ENCODE assay signal across 7 cellular contexts in the genomic region with DNA sequence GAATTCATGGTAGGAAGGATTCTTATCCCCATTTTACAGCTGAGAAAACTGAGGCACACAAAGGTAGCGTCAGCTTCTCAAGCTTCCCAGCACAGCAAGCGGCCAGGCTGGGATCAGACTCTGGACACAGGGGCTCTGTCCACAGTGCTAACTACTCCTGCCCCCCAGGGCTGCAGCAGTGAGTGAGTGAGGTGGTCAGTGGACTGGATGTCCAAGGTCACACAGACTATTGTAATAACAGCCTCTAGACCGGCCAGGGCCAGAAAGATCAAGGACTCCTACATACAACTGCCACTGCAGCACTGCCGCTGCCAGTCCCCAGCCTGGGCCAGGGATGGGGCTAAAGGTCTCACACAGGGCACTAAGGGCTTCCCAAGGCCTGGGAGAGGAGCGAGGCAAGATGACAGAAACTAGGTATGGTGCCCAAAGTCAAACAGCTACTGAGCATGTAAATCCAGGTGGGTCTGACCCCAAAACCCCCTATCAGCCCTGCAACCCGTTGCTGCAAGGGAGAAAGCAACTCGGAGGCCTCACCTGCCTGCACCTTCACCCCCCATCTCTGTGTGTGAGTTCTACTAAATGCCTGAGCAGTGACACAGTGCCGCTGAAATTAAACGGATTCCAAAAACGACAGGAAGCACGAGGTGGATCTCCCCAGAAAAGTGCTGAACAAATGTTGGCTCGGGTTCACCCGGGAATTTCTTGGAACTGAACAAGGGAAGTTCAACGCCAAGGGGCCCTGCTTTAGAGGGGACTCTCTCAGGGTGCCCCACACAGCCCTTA.
DNase-seq lines count a peak whose midpoint lies in the region; ATAC-seq, FAIRE-seq and TF ChIP-seq lines count a peak whose summit lies in the region.

No MANE protein-coding gene starts in this region.

- H3K4me1 Mint-ChIP-seq in activated T-helper 2 cell treated with anti-CD3 and anti-CD28 coated beads, Interferon-gamma antibody, Interleukin-2, Interleukin-4, amounts not matched to agents 10 μg/mL and 5 μg/mL and 100 μg/mL, durations not matched to agents 14 hours and 24 hours and 36 hours (ENCODE audit: low read depth): peaks cover 44% of the 10 kb centered on the region

- DNase-seq in HCEC 1CT (peak; percentile 42), kidney (peak; percentile 64), NCI-H146 (lab: John Stamatoyannopoulos, UW) (no peak), GOT3 (lab: John Stamatoyannopoulos, UW) (no peak)
- no peak for DNase-seq in activated T-helper 2 cell treated with anti-CD3 and anti-CD28 coated beads, Interferon-gamma antibody, Interleukin-2, Interleukin-4, amounts not matched to agents 10 μg/mL and 5 μg/mL and 100 μg/mL, durations not matched to agents 14 hours and 24 hours and 36 hours (ENCODE audit: low spot score)

- H3K27me3 ChIP-seq in stomach smooth muscle (ENCODE audit: control insufficient read depth in 1 of 2, insufficient read depth in 2 of 2, low read length in 2 of 2): no peaks in the 10 kb centered on the region

- peak overlapping the region; percentile 86 for H3K4me3 Mint-ChIP-seq in activated T-helper 2 cell treated with anti-CD3 and anti-CD28 coated beads, Interferon-gamma antibody, Interleukin-2, Interleukin-4, amounts not matched to agents 10 μg/mL and 5 μg/mL and 100 μg/mL, durations not matched to agents 14 hours and 24 hours and 36 hours (ENCODE audit: low read depth)

- H3K27me3 Mint-ChIP-seq in activated T-helper 2 cell treated with anti-CD3 and anti-CD28 coated beads, Interferon-gamma antibody, Interleukin-2, Interleukin-4, amounts not matched to agents 10 μg/mL and 5 μg/mL and 100 μg/mL, durations not matched to agents 14 hours and 24 hours and 36 hours (ENCODE audit: low read depth): no peaks in the 10 kb centered on the region

- H3K4me1 ChIP-seq in kidney (ENCODE audit: control insufficient read depth in 1 of 2, insufficient read depth in 1 of 2, low read depth in 1 of 2, low read length in 2 of 2): peaks cover 31 to 44% of the 10 kb centered on the region in 2 donors
- H3K4me1 ChIP-seq in stomach smooth muscle (ENCODE audit: control insufficient read depth, insufficient read depth, low read length): peaks cover 42% of the 10 kb centered on the region

- intact Hi-C loops in activated T-helper 2 cell treated with anti-CD3 and anti-CD28 coated beads, Interferon-gamma antibody, Interleukin-2, Interleukin-4, amounts not matched to agents 10 μg/mL and 5 μg/mL and 100 μg/mL, durations not matched to agents 14 hours and 24 hours and 36 hours (cut with micrococcal nuclease): loop anchor here (5.0 to 10.0 kb wide), 2 partner anchors 45 to 598 kb away; partner anchors contain the start of gene SGSM1
- intact Hi-C loops in kidney (cut with DNase I): no loop called here

- no peaks in the 10 kb centered on the region for H3K9me3 ChIP-seq in kidney (ENCODE audit: control insufficient read depth in 1 of 2, low read length in 2 of 2)
- no peaks in the 10 kb centered on the region for H3K9me3 ChIP-seq in stomach smooth muscle (ENCODE audit: control insufficient read depth in 2 of 2, low read length in 2 of 2)

- peak overlapping the region; percentile 10 to 85 for H3K9ac ChIP-seq in kidney (ENCODE audit: low read length in 2 of 2)
- peak overlapping the region; percentile 53 to 69 for H3K9ac ChIP-seq in stomach smooth muscle (ENCODE audit: low read length in 2 of 2)

- peaks cover 8% of the 10 kb centered on the region for H3K36me3 Mint-ChIP-seq in activated T-helper 2 cell treated with anti-CD3 and anti-CD28 coated beads, Interferon-gamma antibody, Interleukin-2, Interleukin-4, amounts not matched to agents 10 μg/mL and 5 μg/mL and 100 μg/mL, durations not matched to agents 14 hours and 24 hours and 36 hours (ENCODE audit: low read depth)

- no peak for TF ChIP-seq CTCF in kidney (IDR thresholded peaks at IDR 0.05; ENCODE audit: borderline replicate concordance, extremely low read depth, insufficient read depth)

- H3K4me3 ChIP-seq in kidney (ENCODE audit: low read length in 2 of 2): peak overlapping the region in 1 of 2 donors; percentile 81
- peak overlapping the region; percentile 68 to 75 for H3K4me3 ChIP-seq in stomach smooth muscle (ENCODE audit: low read length in 2 of 2)

- ATAC-seq in GM21723 (IDR thresholded peaks at IDR 0.05; ENCODE audit: unreplicated experiment): no peak

- peak overlapping the region; percentile 80 to 92 for H3K27ac ChIP-seq in kidney (ENCODE audit: low read depth in 2 of 2, low read length in 2 of 2)
- peak overlapping the region; percentile 76 for H3K27ac ChIP-seq in stomach smooth muscle (ENCODE audit: low read length)

- no peaks in the 10 kb centered on the region for H3K9me3 Mint-ChIP-seq in activated T-helper 2 cell treated with anti-CD3 and anti-CD28 coated beads, Interferon-gamma antibody, Interleukin-2, Interleukin-4, amounts not matched to agents 10 μg/mL and 5 μg/mL and 100 μg/mL, durations not matched to agents 14 hours and 24 hours and 36 hours

- peak overlapping the region; percentile 46 for H3K27ac Mint-ChIP-seq in activated T-helper 2 cell treated with anti-CD3 and anti-CD28 coated beads, Interferon-gamma antibody, Interleukin-2, Interleukin-4, amounts not matched to agents 10 μg/mL and 5 μg/mL and 100 μg/mL, durations not matched to agents 14 hours and 24 hours and 36 hours

- FAIRE-seq in kidney (lab: Jason Lieb, UNC): no peak

- no peaks in the 10 kb centered on the region for H3K36me3 ChIP-seq in kidney (ENCODE audit: control insufficient read depth in 1 of 2, insufficient read depth in 2 of 2, low read length in 2 of 2)
- H3K36me3 ChIP-seq in stomach smooth muscle (ENCODE audit: control insufficient read depth in 2 of 2, insufficient read depth in 2 of 2, low read length in 2 of 2): no peaks in the 10 kb centered on the region

Comparison
In these comparisons a context has a peak if more than half of its experiments do, and no peak if none do; other contexts are left out.
1. DNase-seq: peak in HCEC 1CT (single experiment) and kidney (single experiment); none in activated T-helper 2 cell treated with anti-CD3 and anti-CD28 coated beads, Interferon-gamma antibody, Interleukin-2, Interleukin-4, amounts not matched to agents 10 μg/mL and 5 μg/mL and 100 μg/mL, durations not matched to agents 14 hours and 24 hours and 36 hours (single experiment), NCI-H146 (single experiment) and GOT3 (single experiment).